Comparison of ENCODE assay signal across 2 cellular contexts in the genomic region with DNA sequence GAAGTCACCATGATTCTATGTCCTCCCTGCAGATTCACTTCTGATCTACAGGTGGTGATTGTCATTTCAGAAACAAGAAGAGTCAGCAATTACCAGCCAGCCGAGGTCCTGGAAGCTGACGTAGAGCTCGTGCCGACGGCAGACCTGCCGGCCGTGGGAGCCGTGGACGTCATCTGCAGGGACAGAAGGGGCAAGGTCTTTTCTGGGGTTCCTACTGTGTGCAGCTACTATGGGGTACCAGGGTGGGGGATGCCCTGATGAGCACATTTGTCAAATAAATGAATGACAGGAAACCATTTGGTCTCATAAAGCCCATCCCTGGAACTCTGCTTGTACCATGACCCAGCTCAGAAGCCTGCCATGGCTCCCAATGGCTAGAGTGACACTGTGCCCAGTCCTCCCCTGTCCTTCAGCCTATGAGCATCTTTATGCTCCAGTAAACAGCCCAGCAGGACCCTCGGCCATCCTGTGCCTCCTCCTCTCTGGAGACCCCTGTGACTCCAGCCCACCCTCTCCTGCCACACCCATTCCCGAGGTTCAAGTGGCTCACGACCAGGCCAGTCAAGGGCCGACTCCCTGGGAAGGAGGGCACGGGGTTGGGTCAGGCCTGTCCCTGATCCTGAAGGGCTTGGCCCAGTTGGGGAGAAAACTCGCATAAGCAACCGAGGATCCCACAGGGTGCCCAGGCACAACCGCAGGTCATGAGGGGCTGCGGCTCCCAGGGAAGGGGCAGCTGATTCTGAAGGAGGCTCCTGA. TPM values are rescaled to one million over a fixed set of nuclear protein-coding genes. Genes with fewer than 3 reads are reported as not detected.
"Had no signal": no experiment of that assay in that cellular context is flagged by ENCODE, and none has a peak within 500 bp of the region (broad histone marks: within the 10 kb centered on the region; RNA-seq: fewer than 3 reads in every experiment).

No MANE protein-coding gene starts in this region.

RNA-seq across cellular contexts. Expression of a gene that starts 7.4 kb away (rescaled TPM):
- total RNA-seq: HT1080 had no signal

RNA-seq across cellular contexts. Expression of a gene that starts 24.9 kb away (rescaled TPM):
- total RNA-seq: HFFc6, HT1080 had no signal
